In genomic region chr21:44157439-44158081, GRCh38 we compare ENCODE assay signal across 8 cellular contexts. TPM values are rescaled to one million over a fixed set of nuclear protein-coding genes. Genes with fewer than 3 reads are reported as not detected.
DNase-seq lines count a peak whose midpoint lies in the region; ATAC-seq, FAIRE-seq and TF ChIP-seq lines count a peak whose summit lies in the region.
"Not testable (repeated sequence)": the region's sequence is repeated elsewhere in the genome, so short reads cannot be mapped to it uniquely, and the experiment has no call there.

No MANE protein-coding gene starts in this region.

- peak overlapping the region; percentile 75 for H3K4me3 Mint-ChIP-seq in activated CD4-positive, alpha-beta T cell treated with anti-CD3 and anti-CD28 coated beads, Interleukin-2, amount 10 ng/mL, durations not matched to agents 24 days and 14 days
- H3K4me3 Mint-ChIP-seq in activated naive CD4-positive, alpha-beta T cell treated with anti-CD3 and anti-CD28 coated beads for 36 hours = peak overlapping the region; percentile 57
- peak overlapping the region in 5 of 10 donors; percentile 53 to 85 (median 80) for H3K4me3 Mint-ChIP-seq in naive thymus-derived CD4-positive, alpha-beta T cell
- peak overlapping the region in 1 of 2 donors; percentile 76 for H3K4me3 Mint-ChIP-seq in stimulated activated naive CD8-positive, alpha-beta T cell treated with anti-CD3 and anti-CD28 coated beads, Interleukin-15, amount 100 ng/mL, for 72 hours

- H3K27me3 Mint-ChIP-seq in activated CD4-positive, alpha-beta T cell treated with anti-CD3 and anti-CD28 coated beads, Interleukin-2, amount 10 ng/mL, durations not matched to agents 24 days and 14 days; activated naive CD4-positive, alpha-beta T cell treated with anti-CD3 and anti-CD28 coated beads for 36 hours (ENCODE audit: low read depth); naive thymus-derived CD4-positive, alpha-beta T cell; stimulated activated naive CD8-positive, alpha-beta T cell treated with anti-CD3 and anti-CD28 coated beads, Interleukin-15, amount 100 ng/mL, for 72 hours: not testable (repeated sequence)

- H3K4me3 ChIP-seq in SU-DHL-6 (ENCODE audit: insufficient read depth, low read length, poor library complexity, severe bottlenecking); naive thymus-derived CD4-positive, alpha-beta T cell (ENCODE audit: low read length): not testable (repeated sequence)

- CTCF ChIA-PET in activated naive CD4-positive, alpha-beta T cell treated with anti-CD3 and anti-CD28 coated beads for 36 hours (lab: Charles Lee); naive thymus-derived CD4-positive, alpha-beta T cell (lab: Charles Lee): not testable (repeated sequence)

- H3K79me2 ChIP-seq in SU-DHL-6 (ENCODE audit: insufficient read depth, low read length) = not testable (repeated sequence)

- H3K4me2 ChIP-seq in SU-DHL-6 (ENCODE audit: low read depth, low read length, poor library complexity, severe bottlenecking) = not testable (repeated sequence)

- 0 out of 2 replicates have a peak overlapping the region, but pooled peaks have one; percentile 32 for H3K27ac ChIP-seq in SU-DHL-6 (ENCODE audit: low read depth, low read length)
- not testable (repeated sequence) for H3K27ac ChIP-seq in naive thymus-derived CD4-positive, alpha-beta T cell (ENCODE audit: low read depth, low read length)

- intact Hi-C loops in activated CD4-positive, alpha-beta T cell treated with anti-CD3 and anti-CD28 coated beads, Interleukin-2, amount 10 ng/mL, durations not matched to agents 24 days and 14 days (cut with micrococcal nuclease); activated naive CD4-positive, alpha-beta T cell treated with anti-CD3 and anti-CD28 coated beads for 36 hours (cut with micrococcal nuclease); Right ventricle myocardium superior (cut with DNase I); naive thymus-derived CD4-positive, alpha-beta T cell (cut with micrococcal nuclease): not testable (repeated sequence)

- not testable (repeated sequence) for H3K9me2 ChIP-seq in SU-DHL-6 (replicated peaks; ENCODE audit: insufficient read depth, low read length)

- not testable (repeated sequence) for TF ChIP-seq POLR2A in GM12891 (IDR thresholded peaks at IDR 0.05; ENCODE audit: low read depth, low read length)

- not testable (repeated sequence) for TF ChIP-seq CTCF in SU-DHL-6 (IDR thresholded peaks at IDR 0.05; ENCODE audit: insufficient read depth, low read length, poor library complexity, severe bottlenecking)

- H3K4me1 ChIP-seq in naive thymus-derived CD4-positive, alpha-beta T cell (ENCODE audit: control insufficient read depth in 2 of 2, insufficient read depth in 2 of 2, low read length in 2 of 2) = not testable (repeated sequence)

- H3K27me3 ChIP-seq in SU-DHL-6 (ENCODE audit: low read length); naive thymus-derived CD4-positive, alpha-beta T cell (ENCODE audit: control insufficient read depth in 2 of 2, insufficient read depth in 2 of 2, low read length in 2 of 2): not testable (repeated sequence)

- not testable (repeated sequence) for H4K20me1 ChIP-seq in SU-DHL-6 (ENCODE audit: low read depth, low read length)

- POLR2A ChIA-PET in naive thymus-derived CD4-positive, alpha-beta T cell (lab: Charles Lee) = not testable (repeated sequence)

- peak overlapping the region; percentile 90 for H3K27ac Mint-ChIP-seq in activated CD4-positive, alpha-beta T cell treated with anti-CD3 and anti-CD28 coated beads, Interleukin-2, amount 10 ng/mL, durations not matched to agents 24 days and 14 days
- H3K27ac Mint-ChIP-seq in activated naive CD4-positive, alpha-beta T cell treated with anti-CD3 and anti-CD28 coated beads for 36 hours = peak overlapping the region; percentile 91
- peak overlapping the region in 4 of 9 donors; percentile 81 to 97 (median 92) for H3K27ac Mint-ChIP-seq in naive thymus-derived CD4-positive, alpha-beta T cell
- peak overlapping the region in 1 of 2 donors; percentile 91 for H3K27ac Mint-ChIP-seq in stimulated activated naive CD8-positive, alpha-beta T cell treated with anti-CD3 and anti-CD28 coated beads, Interleukin-15, amount 100 ng/mL, for 72 hours

- not testable (repeated sequence) for H3K4me1 Mint-ChIP-seq in activated CD4-positive, alpha-beta T cell treated with anti-CD3 and anti-CD28 coated beads, Interleukin-2, amount 10 ng/mL, durations not matched to agents 24 days and 14 days; activated naive CD4-positive, alpha-beta T cell treated with anti-CD3 and anti-CD28 coated beads for 36 hours (ENCODE audit: low read depth); naive thymus-derived CD4-positive, alpha-beta T cell; stimulated activated naive CD8-positive, alpha-beta T cell treated with anti-CD3 and anti-CD28 coated beads, Interleukin-15, amount 100 ng/mL, for 72 hours

- not testable (repeated sequence) for H3K9me3 Mint-ChIP-seq in activated CD4-positive, alpha-beta T cell treated with anti-CD3 and anti-CD28 coated beads, Interleukin-2, amount 10 ng/mL, durations not matched to agents 24 days and 14 days; activated naive CD4-positive, alpha-beta T cell treated with anti-CD3 and anti-CD28 coated beads for 36 hours; naive thymus-derived CD4-positive, alpha-beta T cell; stimulated activated naive CD8-positive, alpha-beta T cell treated with anti-CD3 and anti-CD28 coated beads, Interleukin-15, amount 100 ng/mL, for 72 hours

- not testable (repeated sequence) for H3K9me3 ChIP-seq in SU-DHL-6 (ENCODE audit: insufficient read depth, low read length); naive thymus-derived CD4-positive, alpha-beta T cell (ENCODE audit: control insufficient read depth in 2 of 3, low read length in 3 of 3)

- not testable (repeated sequence) for H3K9ac ChIP-seq in SU-DHL-6 (ENCODE audit: low read length)

- H3K36me3 ChIP-seq in SU-DHL-6 (ENCODE audit: low read length); naive thymus-derived CD4-positive, alpha-beta T cell (ENCODE audit: control insufficient read depth in 2 of 3, insufficient read depth in 3 of 3, low read length in 3 of 3): not testable (repeated sequence)

- not testable (repeated sequence) for H2AFZ ChIP-seq in SU-DHL-6 (ENCODE audit: low read depth, low read length, severe bottlenecking)

- not testable (repeated sequence) for ATAC-seq in Right ventricle myocardium superior (ENCODE audit: poor library complexity)
- ATAC-seq in naive thymus-derived CD4-positive, alpha-beta T cell = peak; percentile 35
- ATAC-seq in stimulated activated naive CD8-positive, alpha-beta T cell treated with anti-CD3 and anti-CD28 coated beads, Interleukin-15, amount 100 ng/mL, for 72 hours = peak; percentile 31

- not testable (repeated sequence) for H3K36me3 Mint-ChIP-seq in activated CD4-positive, alpha-beta T cell treated with anti-CD3 and anti-CD28 coated beads, Interleukin-2, amount 10 ng/mL, durations not matched to agents 24 days and 14 days (ENCODE audit: low read depth); activated naive CD4-positive, alpha-beta T cell treated with anti-CD3 and anti-CD28 coated beads for 36 hours (ENCODE audit: low read depth); naive thymus-derived CD4-positive, alpha-beta T cell

- not testable (repeated sequence) for DNase-seq in GM12891 (ENCODE audit: insufficient read length, low spot score)
- peak; percentile 64 for DNase-seq in activated CD4-positive, alpha-beta T cell treated with anti-CD3 and anti-CD28 coated beads, Interleukin-2, amount 10 ng/mL, durations not matched to agents 24 days and 14 days
- peak; percentile 32 for DNase-seq in activated T-cell treated with anti-CD3 and anti-CD28 coated beads, Interleukin-2, amount 50 U/mL, for 1 hour
- peak; percentile 58 for DNase-seq in activated naive CD4-positive, alpha-beta T cell treated with anti-CD3 and anti-CD28 coated beads for 36 hours
- peak; percentile 8 for DNase-seq in Right ventricle myocardium superior
- DNase-seq in naive thymus-derived CD4-positive, alpha-beta T cell = peak in 1 of 9 donors; percentile 10
- peak in 1 of 2 donors; percentile 30 for DNase-seq in stimulated activated naive CD8-positive, alpha-beta T cell treated with anti-CD3 and anti-CD28 coated beads, Interleukin-15, amount 100 ng/mL, for 72 hours

- peak; percentile 91 for FAIRE-seq in GM12891 (lab: Jason Lieb, UNC)

- H3F3A ChIP-seq in SU-DHL-6 (ENCODE audit: insufficient read depth) = not testable (repeated sequence)

RNA-seq across cellular contexts. Expression of gene GATD3, which starts 24.1 kb away (rescaled TPM):
- 20.6 TPM for polyA plus RNA-seq in GM12891 (2012; ENCODE audit: low read depth, missing spikeins)
- total RNA-seq in activated CD4-positive, alpha-beta T cell treated with anti-CD3 and anti-CD28 coated beads, Interleukin-2, amount 10 ng/mL, durations not matched to agents 24 days and 14 days = 13.1 and 15.0 TPM in 2 replicates
- 10 to 100 TPM; 21.3 to 27.4 TPM for total RNA-seq in activated naive CD4-positive, alpha-beta T cell treated with anti-CD3 and anti-CD28 coated beads for 36 hours
- total RNA-seq in Right ventricle myocardium superior = 146 TPM
- 10 to 100 TPM; 13.3 to 47.8 (median 46.5) TPM for total RNA-seq in naive thymus-derived CD4-positive, alpha-beta T cell
- polyA plus RNA-seq in naive thymus-derived CD4-positive, alpha-beta T cell = 10 to 100 TPM; 51.2 to 56.8 TPM

RNA-seq across cellular contexts. Expression of gene PWP2, which starts 50.4 kb away (rescaled TPM):
- polyA plus RNA-seq in GM12891 (2012; ENCODE audit: low read depth, missing spikeins) = 3.5 TPM
- 10.0 and 16.5 TPM in 2 replicates for total RNA-seq in activated CD4-positive, alpha-beta T cell treated with anti-CD3 and anti-CD28 coated beads, Interleukin-2, amount 10 ng/mL, durations not matched to agents 24 days and 14 days
- total RNA-seq in activated naive CD4-positive, alpha-beta T cell treated with anti-CD3 and anti-CD28 coated beads for 36 hours = 10 to 100 TPM; 29.6 to 30.9 TPM
- total RNA-seq in Right ventricle myocardium superior = 8.6 TPM
- 10 to 100 TPM; 12.0 to 42.3 (median 23.0) TPM for total RNA-seq in naive thymus-derived CD4-positive, alpha-beta T cell
- 10 to 100 TPM in 1 of 2 donors, 1 to 10 TPM in 1; 8.7 to 17.9 TPM for polyA plus RNA-seq in naive thymus-derived CD4-positive, alpha-beta T cell
